Comparison of ENCODE assay signal across 11 cellular contexts in genomic region chr6:131023834-131024504, GRCh38. TPM values are rescaled to one million over a fixed set of nuclear protein-coding genes. Genes with fewer than 3 reads are reported as not detected.
DNase-seq lines count a peak whose midpoint lies in the region; ATAC-seq and TF ChIP-seq lines count a peak whose summit lies in the region.
"Had no signal": no experiment of that assay in that cellular context is flagged by ENCODE, and none has a peak within 500 bp of the region (broad histone marks: within the 10 kb centered on the region; RNA-seq: fewer than 3 reads in every experiment).

No MANE protein-coding gene starts in this region.

- H3K9me3 ChIP-seq in DND-41 (ENCODE audit: insufficient read depth, low read length, severe bottlenecking), result no peaks in the 10 kb centered on the region
- no peaks in the 10 kb centered on the region for H3K9me3 ChIP-seq in mesodermal cell (ENCODE audit: control insufficient read depth, low read length)
- no peaks in the 10 kb centered on the region for H3K9me3 ChIP-seq in left lung
- H3K9me3 ChIP-seq in T-helper 17 cell (ENCODE audit: control insufficient read depth, low read length, poor library complexity, severe bottlenecking), result no peaks in the 10 kb centered on the region
- H3K9me3 ChIP-seq: body of pancreas had no signal

- peaks cover 13% of the 10 kb centered on the region for H4K20me1 ChIP-seq in DND-41 (ENCODE audit: insufficient read depth, low read length)

- no peak overlapping the region for H3K4me2 ChIP-seq in DND-41 (ENCODE audit: insufficient read depth, low read length)

- no peaks in the 10 kb centered on the region for H3K27me3 Mint-ChIP-seq in T-helper 17 cell

- DNase-seq in DND-41, result no peak
- peak; percentile 13 for DNase-seq in HK-2 (ENCODE audit: unreplicated experiment)
- peak; percentile 74 for DNase-seq in astrocyte of the hippocampus (ENCODE audit: low read depth, low spot score)
- no peak for DNase-seq in left lung
- no peak for DNase-seq in T-helper 17 cell
- no peak for DNase-seq in GDM1 (lab: John Stamatoyannopoulos, UW)
- no peak for DNase-seq in CD1c-positive myeloid dendritic cell (ENCODE audit: extremely low spot score)
- DNase-seq: activated CD8-positive, alpha-beta T cell treated with anti-CD3 and anti-CD28 coated beads, Interleukin-2, amount 10 ng/mL, durations not matched to agents 7 days and 5 days; body of pancreas; NCI-H1417 treated with DMSO at 0.1 percent for 48 hours had no signal

- H2AFZ ChIP-seq in DND-41 (ENCODE audit: low read depth, low read length), result no peak overlapping the region

- H3K27ac ChIP-seq in DND-41 (ENCODE audit: low read length) (no peak overlapping the region), mesodermal cell (ENCODE audit: low read depth, low read length, severe bottlenecking) (peak overlapping the region; percentile 23), left lung (no peak overlapping the region)
- H3K27ac ChIP-seq: body of pancreas had no signal

- ATAC-seq in DND-41 (ENCODE audit: insufficient read depth, low read depth) (peak; percentile 39; the same call in 1 of the 3 replicates), left lung (no peak), T-helper 17 cell (no peak)
- ATAC-seq: activated CD8-positive, alpha-beta T cell treated with anti-CD3 and anti-CD28 coated beads, Interleukin-2, amount 10 ng/mL, durations not matched to agents 7 days and 5 days; body of pancreas had no signal

- no peaks in the 10 kb centered on the region for H3K36me3 Mint-ChIP-seq in T-helper 17 cell (ENCODE audit: low read depth)

- no peaks in the 10 kb centered on the region for H3K36me3 ChIP-seq in DND-41 (ENCODE audit: insufficient read depth, low read length)
- H3K36me3 ChIP-seq in mesodermal cell (ENCODE audit: control insufficient read depth, insufficient read depth, low read length), result no peaks in the 10 kb centered on the region
- no peaks in the 10 kb centered on the region for H3K36me3 ChIP-seq in left lung

- no peak overlapping the region for H3K4me3 ChIP-seq in DND-41 (ENCODE audit: low read depth in 1 of 2, low read length in 2 of 2)
- no peak overlapping the region for H3K4me3 ChIP-seq in mesodermal cell (ENCODE audit: extremely low read depth, insufficient read depth, low read length, poor library complexity, severe bottlenecking)
- no peak overlapping the region for H3K4me3 ChIP-seq in left lung
- H3K4me3 ChIP-seq: body of pancreas had no signal

- no peak overlapping the region for H3K9ac ChIP-seq in DND-41 (ENCODE audit: low read depth, low read length)

- H3K4me1 ChIP-seq in DND-41 (ENCODE audit: insufficient read depth, low read length) (no peaks in the 10 kb centered on the region), mesodermal cell (ENCODE audit: control insufficient read depth, insufficient read depth, low read length, poor library complexity, severe bottlenecking) (no peaks in the 10 kb centered on the region), left lung (no peaks in the 10 kb centered on the region)
- H3K4me1 ChIP-seq: body of pancreas had no signal

- TF ChIP-seq CTCF in DND-41 (IDR thresholded peaks at IDR 0.05; ENCODE audit: borderline replicate concordance, extremely low read depth, low read length, poor library complexity, severe bottlenecking) (no peak), left lung (IDR thresholded peaks at IDR 0.05) (no peak)

- 89 to 93% methylated on average over 2 to 3 of the region's 3 CpGs for WGBS in mesodermal cell (ENCODE audit: insufficient coverage in 2 of 2), 2 experiments

- no peaks in the 10 kb centered on the region for H3K4me1 Mint-ChIP-seq in T-helper 17 cell

- no peak overlapping the region for H3K27ac Mint-ChIP-seq in T-helper 17 cell
- H3K27ac Mint-ChIP-seq: activated CD8-positive, alpha-beta T cell treated with anti-CD3 and anti-CD28 coated beads, Interleukin-2, amount 10 ng/mL, durations not matched to agents 7 days and 5 days had no signal

- no peaks in the 10 kb centered on the region for H3K27me3 ChIP-seq in DND-41 (ENCODE audit: insufficient read depth, low read length, poor library complexity)
- no peaks in the 10 kb centered on the region for H3K27me3 ChIP-seq in left lung
- H3K27me3 ChIP-seq: body of pancreas had no signal

- peaks cover 79% of the 10 kb centered on the region for H3K79me2 ChIP-seq in DND-41 (ENCODE audit: insufficient read depth, low read length)

- H3K4me3 Mint-ChIP-seq in T-helper 17 cell, result no peak overlapping the region
- H3K4me3 Mint-ChIP-seq: activated CD8-positive, alpha-beta T cell treated with anti-CD3 and anti-CD28 coated beads, Interleukin-2, amount 10 ng/mL, durations not matched to agents 7 days and 5 days had no signal

- intact Hi-C loops in left lung (cut with DNase I), result no loop called here

RNA-seq across cellular contexts. Expression of gene EPB41L2, which starts 39.1 kb away (rescaled TPM):
- 95.1 TPM for polyA plus RNA-seq in mesodermal cell (2013, experiment 1 of 2)
- polyA plus RNA-seq in mesodermal cell (2013, experiment 2 of 2), result 75.4 TPM
- 10 to 100 TPM; 91.3 to 97.1 TPM for total RNA-seq in left lung
- 10 to 100 TPM; 14.0 to 20.5 TPM for total RNA-seq in T-helper 17 cell

Comparison
In these comparisons a context has a peak if more than half of its experiments do, and no peak if none do; other contexts are left out.
1. DNase-seq: peak in HK-2 (single experiment) and astrocyte of the hippocampus (single experiment); none in DND-41 (single experiment), left lung (0 of 2), T-helper 17 cell (0 of 3), GDM1 (single experiment) and CD1c-positive myeloid dendritic cell (single experiment).
2. RNA of gene EPB41L2, which starts 39.1 kb away (total RNA-seq): 91.3 to 97.1 TPM in left lung; 14.0 to 20.5 TPM in T-helper 17 cell; every median in the first group is over 4 times any median in the second.